In genomic region chr1:100946064-100946463, GRCh38 we compare ENCODE assay signal across 1 cellular context.
TF ChIP-seq lines count a peak whose summit lies in the region.

No MANE protein-coding gene starts in this region.

TF ChIP-seq in K562, 482 proteins besides CTCF, POLR2A, EP300 and RAD21:
- TF ChIP-seq SMARCE1 (IDR thresholded peaks at IDR 0.05): peak; percentile 45; the same call in 1 of the 2 replicates
- TF ChIP-seq SPI1 (IDR thresholded peaks at IDR 0.05; ENCODE audit: borderline replicate concordance, low read depth, low read length): peak; percentile 55; the same call in 1 of the 2 replicates
TF ChIP-seq in K562: peak in this region for 2; not testable (repeated sequence) for 480.
